Comparison of ENCODE assay signal across 1 cellular context in the genomic region with DNA sequence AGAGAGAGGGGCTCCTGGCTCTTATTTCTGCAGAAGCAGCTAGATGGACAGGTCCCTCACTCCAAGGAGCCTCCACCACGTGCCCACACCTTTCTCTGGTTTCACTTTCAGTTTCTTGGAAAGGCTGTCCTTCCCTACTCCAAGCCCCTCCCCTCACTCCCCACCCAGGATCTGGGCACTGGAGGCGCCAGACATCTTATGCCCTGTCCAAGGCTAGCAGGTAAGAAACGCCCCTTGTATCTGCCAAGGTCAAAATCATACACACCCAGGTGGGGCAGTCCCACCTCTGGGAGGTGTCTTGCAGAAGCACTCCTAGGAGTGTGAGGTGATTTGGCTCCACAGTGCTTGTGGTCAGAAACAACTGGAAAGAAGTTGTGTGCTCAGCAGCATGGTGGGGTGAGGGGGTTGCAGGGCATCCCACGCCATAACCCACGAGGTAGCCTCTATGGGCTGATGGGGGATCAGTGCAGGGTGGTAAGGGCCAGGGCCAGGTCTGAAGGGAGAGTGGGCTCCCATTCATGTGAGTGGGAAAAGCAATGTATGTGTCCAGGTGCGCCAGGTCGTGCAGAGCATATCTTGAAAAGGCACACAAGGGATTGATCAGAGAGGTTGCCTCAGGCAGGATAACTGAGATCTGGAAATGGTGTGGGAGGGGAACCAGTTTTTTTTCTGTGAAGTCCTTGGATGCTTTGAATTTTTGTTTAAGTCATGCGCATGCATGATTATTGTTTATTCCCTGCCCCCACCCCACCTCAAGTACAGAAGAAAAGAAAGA.
TF ChIP-seq lines count a peak whose summit lies in the region.

No MANE protein-coding gene starts in this region.

TF ChIP-seq in K562, 482 proteins besides CTCF, POLR2A, EP300 and RAD21 (continued from another document and continues in another):
- TF ChIP-seq, protein P1, sequence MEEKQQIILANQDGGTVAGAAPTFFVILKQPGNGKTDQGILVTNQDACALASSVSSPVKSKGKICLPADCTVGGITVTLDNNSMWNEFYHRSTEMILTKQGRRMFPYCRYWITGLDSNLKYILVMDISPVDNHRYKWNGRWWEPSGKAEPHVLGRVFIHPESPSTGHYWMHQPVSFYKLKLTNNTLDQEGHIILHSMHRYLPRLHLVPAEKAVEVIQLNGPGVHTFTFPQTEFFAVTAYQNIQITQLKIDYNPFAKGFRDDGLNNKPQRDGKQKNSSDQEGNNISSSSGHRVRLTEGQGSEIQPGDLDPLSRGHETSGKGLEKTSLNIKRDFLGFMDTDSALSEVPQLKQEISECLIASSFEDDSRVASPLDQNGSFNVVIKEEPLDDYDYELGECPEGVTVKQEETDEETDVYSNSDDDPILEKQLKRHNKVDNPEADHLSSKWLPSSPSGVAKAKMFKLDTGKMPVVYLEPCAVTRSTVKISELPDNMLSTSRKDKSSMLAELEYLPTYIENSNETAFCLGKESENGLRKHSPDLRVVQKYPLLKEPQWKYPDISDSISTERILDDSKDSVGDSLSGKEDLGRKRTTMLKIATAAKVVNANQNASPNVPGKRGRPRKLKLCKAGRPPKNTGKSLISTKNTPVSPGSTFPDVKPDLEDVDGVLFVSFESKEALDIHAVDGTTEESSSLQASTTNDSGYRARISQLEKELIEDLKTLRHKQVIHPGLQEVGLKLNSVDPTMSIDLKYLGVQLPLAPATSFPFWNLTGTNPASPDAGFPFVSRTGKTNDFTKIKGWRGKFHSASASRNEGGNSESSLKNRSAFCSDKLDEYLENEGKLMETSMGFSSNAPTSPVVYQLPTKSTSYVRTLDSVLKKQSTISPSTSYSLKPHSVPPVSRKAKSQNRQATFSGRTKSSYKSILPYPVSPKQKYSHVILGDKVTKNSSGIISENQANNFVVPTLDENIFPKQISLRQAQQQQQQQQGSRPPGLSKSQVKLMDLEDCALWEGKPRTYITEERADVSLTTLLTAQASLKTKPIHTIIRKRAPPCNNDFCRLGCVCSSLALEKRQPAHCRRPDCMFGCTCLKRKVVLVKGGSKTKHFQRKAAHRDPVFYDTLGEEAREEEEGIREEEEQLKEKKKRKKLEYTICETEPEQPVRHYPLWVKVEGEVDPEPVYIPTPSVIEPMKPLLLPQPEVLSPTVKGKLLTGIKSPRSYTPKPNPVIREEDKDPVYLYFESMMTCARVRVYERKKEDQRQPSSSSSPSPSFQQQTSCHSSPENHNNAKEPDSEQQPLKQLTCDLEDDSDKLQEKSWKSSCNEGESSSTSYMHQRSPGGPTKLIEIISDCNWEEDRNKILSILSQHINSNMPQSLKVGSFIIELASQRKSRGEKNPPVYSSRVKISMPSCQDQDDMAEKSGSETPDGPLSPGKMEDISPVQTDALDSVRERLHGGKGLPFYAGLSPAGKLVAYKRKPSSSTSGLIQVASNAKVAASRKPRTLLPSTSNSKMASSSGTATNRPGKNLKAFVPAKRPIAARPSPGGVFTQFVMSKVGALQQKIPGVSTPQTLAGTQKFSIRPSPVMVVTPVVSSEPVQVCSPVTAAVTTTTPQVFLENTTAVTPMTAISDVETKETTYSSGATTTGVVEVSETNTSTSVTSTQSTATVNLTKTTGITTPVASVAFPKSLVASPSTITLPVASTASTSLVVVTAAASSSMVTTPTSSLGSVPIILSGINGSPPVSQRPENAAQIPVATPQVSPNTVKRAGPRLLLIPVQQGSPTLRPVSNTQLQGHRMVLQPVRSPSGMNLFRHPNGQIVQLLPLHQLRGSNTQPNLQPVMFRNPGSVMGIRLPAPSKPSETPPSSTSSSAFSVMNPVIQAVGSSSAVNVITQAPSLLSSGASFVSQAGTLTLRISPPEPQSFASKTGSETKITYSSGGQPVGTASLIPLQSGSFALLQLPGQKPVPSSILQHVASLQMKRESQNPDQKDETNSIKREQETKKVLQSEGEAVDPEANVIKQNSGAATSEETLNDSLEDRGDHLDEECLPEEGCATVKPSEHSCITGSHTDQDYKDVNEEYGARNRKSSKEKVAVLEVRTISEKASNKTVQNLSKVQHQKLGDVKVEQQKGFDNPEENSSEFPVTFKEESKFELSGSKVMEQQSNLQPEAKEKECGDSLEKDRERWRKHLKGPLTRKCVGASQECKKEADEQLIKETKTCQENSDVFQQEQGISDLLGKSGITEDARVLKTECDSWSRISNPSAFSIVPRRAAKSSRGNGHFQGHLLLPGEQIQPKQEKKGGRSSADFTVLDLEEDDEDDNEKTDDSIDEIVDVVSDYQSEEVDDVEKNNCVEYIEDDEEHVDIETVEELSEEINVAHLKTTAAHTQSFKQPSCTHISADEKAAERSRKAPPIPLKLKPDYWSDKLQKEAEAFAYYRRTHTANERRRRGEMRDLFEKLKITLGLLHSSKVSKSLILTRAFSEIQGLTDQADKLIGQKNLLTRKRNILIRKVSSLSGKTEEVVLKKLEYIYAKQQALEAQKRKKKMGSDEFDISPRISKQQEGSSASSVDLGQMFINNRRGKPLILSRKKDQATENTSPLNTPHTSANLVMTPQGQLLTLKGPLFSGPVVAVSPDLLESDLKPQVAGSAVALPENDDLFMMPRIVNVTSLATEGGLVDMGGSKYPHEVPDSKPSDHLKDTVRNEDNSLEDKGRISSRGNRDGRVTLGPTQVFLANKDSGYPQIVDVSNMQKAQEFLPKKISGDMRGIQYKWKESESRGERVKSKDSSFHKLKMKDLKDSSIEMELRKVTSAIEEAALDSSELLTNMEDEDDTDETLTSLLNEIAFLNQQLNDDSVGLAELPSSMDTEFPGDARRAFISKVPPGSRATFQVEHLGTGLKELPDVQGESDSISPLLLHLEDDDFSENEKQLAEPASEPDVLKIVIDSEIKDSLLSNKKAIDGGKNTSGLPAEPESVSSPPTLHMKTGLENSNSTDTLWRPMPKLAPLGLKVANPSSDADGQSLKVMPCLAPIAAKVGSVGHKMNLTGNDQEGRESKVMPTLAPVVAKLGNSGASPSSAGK (IDR thresholded peaks at IDR 0.05): peak; percentile 73
- TF ChIP-seq, protein P2, sequence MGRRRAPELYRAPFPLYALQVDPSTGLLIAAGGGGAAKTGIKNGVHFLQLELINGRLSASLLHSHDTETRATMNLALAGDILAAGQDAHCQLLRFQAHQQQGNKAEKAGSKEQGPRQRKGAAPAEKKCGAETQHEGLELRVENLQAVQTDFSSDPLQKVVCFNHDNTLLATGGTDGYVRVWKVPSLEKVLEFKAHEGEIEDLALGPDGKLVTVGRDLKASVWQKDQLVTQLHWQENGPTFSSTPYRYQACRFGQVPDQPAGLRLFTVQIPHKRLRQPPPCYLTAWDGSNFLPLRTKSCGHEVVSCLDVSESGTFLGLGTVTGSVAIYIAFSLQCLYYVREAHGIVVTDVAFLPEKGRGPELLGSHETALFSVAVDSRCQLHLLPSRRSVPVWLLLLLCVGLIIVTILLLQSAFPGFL (CRISPR knock-in tag; IDR thresholded peaks at IDR 0.05): no peak
- TF ChIP-seq CHD2 (IDR thresholded peaks at IDR 0.05; ENCODE audit: low read depth, low read length): no peak
- TF ChIP-seq ETV6 (IDR thresholded peaks at IDR 0.05; ENCODE audit: borderline replicate concordance in 1 of 2, low read depth in 2 of 2, low read length in 1 of 2): no peak
- TF ChIP-seq ETV6 (CRISPR knock-in tag; IDR thresholded peaks at IDR 0.05; ENCODE audit: borderline replicate concordance): no peak
- TF ChIP-seq HNRNPLL (IDR thresholded peaks at IDR 0.05; ENCODE audit: low read depth, low read length, poor library complexity, severe bottlenecking): no peak
- TF ChIP-seq, protein P3, sequence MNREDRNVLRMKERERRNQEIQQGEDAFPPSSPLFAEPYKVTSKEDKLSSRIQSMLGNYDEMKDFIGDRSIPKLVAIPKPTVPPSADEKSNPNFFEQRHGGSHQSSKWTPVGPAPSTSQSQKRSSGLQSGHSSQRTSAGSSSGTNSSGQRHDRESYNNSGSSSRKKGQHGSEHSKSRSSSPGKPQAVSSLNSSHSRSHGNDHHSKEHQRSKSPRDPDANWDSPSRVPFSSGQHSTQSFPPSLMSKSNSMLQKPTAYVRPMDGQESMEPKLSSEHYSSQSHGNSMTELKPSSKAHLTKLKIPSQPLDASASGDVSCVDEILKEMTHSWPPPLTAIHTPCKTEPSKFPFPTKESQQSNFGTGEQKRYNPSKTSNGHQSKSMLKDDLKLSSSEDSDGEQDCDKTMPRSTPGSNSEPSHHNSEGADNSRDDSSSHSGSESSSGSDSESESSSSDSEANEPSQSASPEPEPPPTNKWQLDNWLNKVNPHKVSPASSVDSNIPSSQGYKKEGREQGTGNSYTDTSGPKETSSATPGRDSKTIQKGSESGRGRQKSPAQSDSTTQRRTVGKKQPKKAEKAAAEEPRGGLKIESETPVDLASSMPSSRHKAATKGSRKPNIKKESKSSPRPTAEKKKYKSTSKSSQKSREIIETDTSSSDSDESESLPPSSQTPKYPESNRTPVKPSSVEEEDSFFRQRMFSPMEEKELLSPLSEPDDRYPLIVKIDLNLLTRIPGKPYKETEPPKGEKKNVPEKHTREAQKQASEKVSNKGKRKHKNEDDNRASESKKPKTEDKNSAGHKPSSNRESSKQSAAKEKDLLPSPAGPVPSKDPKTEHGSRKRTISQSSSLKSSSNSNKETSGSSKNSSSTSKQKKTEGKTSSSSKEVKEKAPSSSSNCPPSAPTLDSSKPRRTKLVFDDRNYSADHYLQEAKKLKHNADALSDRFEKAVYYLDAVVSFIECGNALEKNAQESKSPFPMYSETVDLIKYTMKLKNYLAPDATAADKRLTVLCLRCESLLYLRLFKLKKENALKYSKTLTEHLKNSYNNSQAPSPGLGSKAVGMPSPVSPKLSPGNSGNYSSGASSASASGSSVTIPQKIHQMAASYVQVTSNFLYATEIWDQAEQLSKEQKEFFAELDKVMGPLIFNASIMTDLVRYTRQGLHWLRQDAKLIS (CRISPR knock-in tag; IDR thresholded peaks at IDR 0.05): no peak
- no peak for TF ChIP-seq ZNF695 (CRISPR knock-in tag; IDR thresholded peaks at IDR 0.05)
- peak; percentile 59; the same call in 1 of the 2 replicates for TF ChIP-seq PKNOX1 (IDR thresholded peaks at IDR 0.05)
- TF ChIP-seq E2F1 (CRISPR knock-in tag; IDR thresholded peaks at IDR 0.05): no peak
- no peak for TF ChIP-seq HIVEP1 (CRISPR knock-in tag; IDR thresholded peaks at IDR 0.05)
- 0 out of 4 replicates have a peak, but pooled peaks of 1 of the 2 experiments have one; percentile 46 for TF ChIP-seq MAZ (CRISPR knock-in tag; conservative IDR thresholded peaks at IDR 0.05 in 1 of 2, IDR thresholded peaks at IDR 0.05 in 1 of 2)
- TF ChIP-seq, protein P4, sequence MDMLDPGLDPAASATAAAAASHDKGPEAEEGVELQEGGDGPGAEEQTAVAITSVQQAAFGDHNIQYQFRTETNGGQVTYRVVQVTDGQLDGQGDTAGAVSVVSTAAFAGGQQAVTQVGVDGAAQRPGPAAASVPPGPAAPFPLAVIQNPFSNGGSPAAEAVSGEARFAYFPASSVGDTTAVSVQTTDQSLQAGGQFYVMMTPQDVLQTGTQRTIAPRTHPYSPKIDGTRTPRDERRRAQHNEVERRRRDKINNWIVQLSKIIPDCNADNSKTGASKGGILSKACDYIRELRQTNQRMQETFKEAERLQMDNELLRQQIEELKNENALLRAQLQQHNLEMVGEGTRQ (CRISPR knock-in tag; IDR thresholded peaks at IDR 0.05): peak; percentile 75
- no peak for TF ChIP-seq TCF7 (IDR thresholded peaks at IDR 0.05; ENCODE audit: borderline replicate concordance)
- TF ChIP-seq, protein P5, sequence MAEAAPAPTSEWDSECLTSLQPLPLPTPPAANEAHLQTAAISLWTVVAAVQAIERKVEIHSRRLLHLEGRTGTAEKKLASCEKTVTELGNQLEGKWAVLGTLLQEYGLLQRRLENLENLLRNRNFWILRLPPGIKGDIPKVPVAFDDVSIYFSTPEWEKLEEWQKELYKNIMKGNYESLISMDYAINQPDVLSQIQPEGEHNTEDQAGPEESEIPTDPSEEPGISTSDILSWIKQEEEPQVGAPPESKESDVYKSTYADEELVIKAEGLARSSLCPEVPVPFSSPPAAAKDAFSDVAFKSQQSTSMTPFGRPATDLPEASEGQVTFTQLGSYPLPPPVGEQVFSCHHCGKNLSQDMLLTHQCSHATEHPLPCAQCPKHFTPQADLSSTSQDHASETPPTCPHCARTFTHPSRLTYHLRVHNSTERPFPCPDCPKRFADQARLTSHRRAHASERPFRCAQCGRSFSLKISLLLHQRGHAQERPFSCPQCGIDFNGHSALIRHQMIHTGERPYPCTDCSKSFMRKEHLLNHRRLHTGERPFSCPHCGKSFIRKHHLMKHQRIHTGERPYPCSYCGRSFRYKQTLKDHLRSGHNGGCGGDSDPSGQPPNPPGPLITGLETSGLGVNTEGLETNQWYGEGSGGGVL (CRISPR knock-in tag; IDR thresholded peaks at IDR 0.05): no peak
- TF ChIP-seq FOXK2 (conservative IDR thresholded peaks at IDR 0.05 in 1 of 2, IDR thresholded peaks at IDR 0.05 in 1 of 2; ENCODE audit: low read depth in 2 of 2): no peak
- TF ChIP-seq, protein P6, sequence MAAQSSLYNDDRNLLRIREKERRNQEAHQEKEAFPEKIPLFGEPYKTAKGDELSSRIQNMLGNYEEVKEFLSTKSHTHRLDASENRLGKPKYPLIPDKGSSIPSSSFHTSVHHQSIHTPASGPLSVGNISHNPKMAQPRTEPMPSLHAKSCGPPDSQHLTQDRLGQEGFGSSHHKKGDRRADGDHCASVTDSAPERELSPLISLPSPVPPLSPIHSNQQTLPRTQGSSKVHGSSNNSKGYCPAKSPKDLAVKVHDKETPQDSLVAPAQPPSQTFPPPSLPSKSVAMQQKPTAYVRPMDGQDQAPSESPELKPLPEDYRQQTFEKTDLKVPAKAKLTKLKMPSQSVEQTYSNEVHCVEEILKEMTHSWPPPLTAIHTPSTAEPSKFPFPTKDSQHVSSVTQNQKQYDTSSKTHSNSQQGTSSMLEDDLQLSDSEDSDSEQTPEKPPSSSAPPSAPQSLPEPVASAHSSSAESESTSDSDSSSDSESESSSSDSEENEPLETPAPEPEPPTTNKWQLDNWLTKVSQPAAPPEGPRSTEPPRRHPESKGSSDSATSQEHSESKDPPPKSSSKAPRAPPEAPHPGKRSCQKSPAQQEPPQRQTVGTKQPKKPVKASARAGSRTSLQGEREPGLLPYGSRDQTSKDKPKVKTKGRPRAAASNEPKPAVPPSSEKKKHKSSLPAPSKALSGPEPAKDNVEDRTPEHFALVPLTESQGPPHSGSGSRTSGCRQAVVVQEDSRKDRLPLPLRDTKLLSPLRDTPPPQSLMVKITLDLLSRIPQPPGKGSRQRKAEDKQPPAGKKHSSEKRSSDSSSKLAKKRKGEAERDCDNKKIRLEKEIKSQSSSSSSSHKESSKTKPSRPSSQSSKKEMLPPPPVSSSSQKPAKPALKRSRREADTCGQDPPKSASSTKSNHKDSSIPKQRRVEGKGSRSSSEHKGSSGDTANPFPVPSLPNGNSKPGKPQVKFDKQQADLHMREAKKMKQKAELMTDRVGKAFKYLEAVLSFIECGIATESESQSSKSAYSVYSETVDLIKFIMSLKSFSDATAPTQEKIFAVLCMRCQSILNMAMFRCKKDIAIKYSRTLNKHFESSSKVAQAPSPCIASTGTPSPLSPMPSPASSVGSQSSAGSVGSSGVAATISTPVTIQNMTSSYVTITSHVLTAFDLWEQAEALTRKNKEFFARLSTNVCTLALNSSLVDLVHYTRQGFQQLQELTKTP (IDR thresholded peaks at IDR 0.05; ENCODE audit: low read depth in 1 of 2, partially characterized antibody in 2 of 2): no peak
